Comparison of ENCODE assay signal across 1 cellular context in the genomic region with DNA sequence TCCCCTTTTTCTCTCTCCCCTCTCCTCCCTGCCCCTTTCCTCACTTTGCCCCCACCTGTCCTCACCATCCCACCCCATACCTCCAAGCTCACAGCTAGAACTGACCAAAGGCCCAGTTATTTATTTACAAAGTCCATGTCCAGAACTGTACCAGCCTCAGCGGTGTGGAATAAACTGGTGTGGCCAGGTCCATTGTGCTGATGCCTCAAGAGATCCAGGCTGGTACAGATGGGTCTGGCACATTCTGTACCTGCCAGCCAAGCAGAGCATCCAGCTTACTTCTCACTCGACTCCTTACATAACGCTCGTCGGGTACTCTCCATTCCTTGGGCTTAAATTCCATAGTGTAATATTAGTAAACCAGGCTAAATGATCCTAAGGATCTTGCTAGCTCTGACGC.
TF ChIP-seq lines count a peak whose summit lies in the region.

No MANE protein-coding gene starts in this region.

TF ChIP-seq in HCT116, 20 proteins besides CTCF, POLR2A, EP300 and RAD21 (continued from another document):
- TF ChIP-seq, protein P1, sequence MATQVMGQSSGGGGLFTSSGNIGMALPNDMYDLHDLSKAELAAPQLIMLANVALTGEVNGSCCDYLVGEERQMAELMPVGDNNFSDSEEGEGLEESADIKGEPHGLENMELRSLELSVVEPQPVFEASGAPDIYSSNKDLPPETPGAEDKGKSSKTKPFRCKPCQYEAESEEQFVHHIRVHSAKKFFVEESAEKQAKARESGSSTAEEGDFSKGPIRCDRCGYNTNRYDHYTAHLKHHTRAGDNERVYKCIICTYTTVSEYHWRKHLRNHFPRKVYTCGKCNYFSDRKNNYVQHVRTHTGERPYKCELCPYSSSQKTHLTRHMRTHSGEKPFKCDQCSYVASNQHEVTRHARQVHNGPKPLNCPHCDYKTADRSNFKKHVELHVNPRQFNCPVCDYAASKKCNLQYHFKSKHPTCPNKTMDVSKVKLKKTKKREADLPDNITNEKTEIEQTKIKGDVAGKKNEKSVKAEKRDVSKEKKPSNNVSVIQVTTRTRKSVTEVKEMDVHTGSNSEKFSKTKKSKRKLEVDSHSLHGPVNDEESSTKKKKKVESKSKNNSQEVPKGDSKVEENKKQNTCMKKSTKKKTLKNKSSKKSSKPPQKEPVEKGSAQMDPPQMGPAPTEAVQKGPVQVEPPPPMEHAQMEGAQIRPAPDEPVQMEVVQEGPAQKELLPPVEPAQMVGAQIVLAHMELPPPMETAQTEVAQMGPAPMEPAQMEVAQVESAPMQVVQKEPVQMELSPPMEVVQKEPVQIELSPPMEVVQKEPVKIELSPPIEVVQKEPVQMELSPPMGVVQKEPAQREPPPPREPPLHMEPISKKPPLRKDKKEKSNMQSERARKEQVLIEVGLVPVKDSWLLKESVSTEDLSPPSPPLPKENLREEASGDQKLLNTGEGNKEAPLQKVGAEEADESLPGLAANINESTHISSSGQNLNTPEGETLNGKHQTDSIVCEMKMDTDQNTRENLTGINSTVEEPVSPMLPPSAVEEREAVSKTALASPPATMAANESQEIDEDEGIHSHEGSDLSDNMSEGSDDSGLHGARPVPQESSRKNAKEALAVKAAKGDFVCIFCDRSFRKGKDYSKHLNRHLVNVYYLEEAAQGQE (IDR thresholded peaks at IDR 0.05; ENCODE audit: low read depth): no peak
